Comparison of ENCODE assay signal across 26 cellular contexts in genomic region chr6:142642651-142643050, GRCh38.
"Had no signal": no experiment of that assay in that cellular context is flagged by ENCODE, and none has a peak within 500 bp of the region (broad histone marks: within the 10 kb centered on the region; RNA-seq: fewer than 3 reads in every experiment).

No MANE protein-coding gene starts in this region.

- H3K9me3 ChIP-seq: MG63 had no signal

- H3K27me3 ChIP-seq: cardiac muscle cell, MG63 had no signal

- H3K27me3 Mint-ChIP-seq: brain had no signal

- H3K9me3 Mint-ChIP-seq: activated naive CD4-positive, alpha-beta T cell treated with anti-CD3 and anti-CD28 coated beads, Interleukin-2, amount 50 U/mL, for 72 hours; activated naive CD8-positive, alpha-beta T cell treated with anti-CD3 and anti-CD28 coated beads, Interleukin-2, amount 50 U/mL, for 24 hours; brain had no signal

- H3K4me1 Mint-ChIP-seq: activated naive CD8-positive, alpha-beta T cell treated with anti-CD3 and anti-CD28 coated beads, Interleukin-2, amount 50 U/mL, for 24 hours; T-helper 17 cell had no signal

- H3K27ac ChIP-seq: cardiac muscle cell, PC-9 had no signal

- H3K27ac Mint-ChIP-seq: activated naive CD4-positive, alpha-beta T cell treated with anti-CD3 and anti-CD28 coated beads, Interleukin-2, amount 50 U/mL, for 72 hours; activated naive CD8-positive, alpha-beta T cell treated with anti-CD3 and anti-CD28 coated beads, Interleukin-2, amount 50 U/mL, for 24 hours; brain; T-helper 17 cell; WTC11 had no signal

- H3K4me3 Mint-ChIP-seq: activated naive CD8-positive, alpha-beta T cell treated with anti-CD3 and anti-CD28 coated beads, Interleukin-2, amount 50 U/mL, for 24 hours; activated T-cell treated with anti-CD3 and anti-CD28 coated beads, Interleukin-2, amount 50 U/mL, for 4 hours; brain; T-helper 17 cell; WTC11 had no signal

- H3K36me3 ChIP-seq: cardiac muscle cell, MG63 had no signal

- ATAC-seq: activated naive CD4-positive, alpha-beta T cell treated with anti-CD3 and anti-CD28 coated beads, Interleukin-2, amount 50 U/mL, for 72 hours; activated naive CD8-positive, alpha-beta T cell treated with anti-CD3 and anti-CD28 coated beads, Interleukin-2, amount 50 U/mL, for 24 hours; activated T-cell treated with anti-CD3 and anti-CD28 coated beads, Interleukin-2, amount 50 U/mL, for 4 hours; T-helper 17 cell; WTC11 had no signal

- H3K36me3 Mint-ChIP-seq: activated naive CD4-positive, alpha-beta T cell treated with anti-CD3 and anti-CD28 coated beads, Interleukin-2, amount 50 U/mL, for 72 hours; brain had no signal

- H3K4me3 ChIP-seq: cardiac muscle cell, MG63, PC-9 had no signal

- DNase-seq: activated CD4-positive, alpha-beta T cell treated with anti-CD3 and anti-CD28 coated beads for 48 hours; activated CD4-positive, alpha-beta T cell treated with anti-CD3 and anti-CD28 coated beads, Interleukin-2, amount 50 U/mL, for 4 hours; activated CD4-positive, CD25-positive, alpha-beta regulatory T cell treated with anti-CD3 and anti-CD28 coated beads, Interleukin-2, amount 50 U/mL, for 72 hours; activated CD8-positive, alpha-beta memory T cell treated with anti-CD3 and anti-CD28 coated beads for 24 hours; activated effector memory CD4-positive, alpha-beta T cell treated with anti-CD3 and anti-CD28 coated beads, Interleukin-2, amount 50 U/mL, for 16 hours; activated naive CD4-positive, alpha-beta T cell treated with Interleukin-2 at 50 U/mL for 16 hours; activated naive CD8-positive, alpha-beta T cell treated with anti-CD3 and anti-CD28 coated beads, Interleukin-2, amount 50 U/mL, for 24 hours; activated T-cell treated with anti-CD3 and anti-CD28 coated beads, Interleukin-2, amount 50 U/mL, for 4 hours; amniotic stem cell; MG63; MV-4-11; NCI-H1105; NCI-H1436; NCI-H1694 treated with DMSO at 0.1 percent for 48 hours; NCI-H2029 treated with DMSO at 0.1 percent for 48 hours; NCI-H345; NCI-H510A; NCI-H69; PC-9; SIG-M5; T-helper 17 cell; T-helper 9 cell had no signal
